32 cellular contexts compared by ENCODE assay signal in the genomic region with DNA sequence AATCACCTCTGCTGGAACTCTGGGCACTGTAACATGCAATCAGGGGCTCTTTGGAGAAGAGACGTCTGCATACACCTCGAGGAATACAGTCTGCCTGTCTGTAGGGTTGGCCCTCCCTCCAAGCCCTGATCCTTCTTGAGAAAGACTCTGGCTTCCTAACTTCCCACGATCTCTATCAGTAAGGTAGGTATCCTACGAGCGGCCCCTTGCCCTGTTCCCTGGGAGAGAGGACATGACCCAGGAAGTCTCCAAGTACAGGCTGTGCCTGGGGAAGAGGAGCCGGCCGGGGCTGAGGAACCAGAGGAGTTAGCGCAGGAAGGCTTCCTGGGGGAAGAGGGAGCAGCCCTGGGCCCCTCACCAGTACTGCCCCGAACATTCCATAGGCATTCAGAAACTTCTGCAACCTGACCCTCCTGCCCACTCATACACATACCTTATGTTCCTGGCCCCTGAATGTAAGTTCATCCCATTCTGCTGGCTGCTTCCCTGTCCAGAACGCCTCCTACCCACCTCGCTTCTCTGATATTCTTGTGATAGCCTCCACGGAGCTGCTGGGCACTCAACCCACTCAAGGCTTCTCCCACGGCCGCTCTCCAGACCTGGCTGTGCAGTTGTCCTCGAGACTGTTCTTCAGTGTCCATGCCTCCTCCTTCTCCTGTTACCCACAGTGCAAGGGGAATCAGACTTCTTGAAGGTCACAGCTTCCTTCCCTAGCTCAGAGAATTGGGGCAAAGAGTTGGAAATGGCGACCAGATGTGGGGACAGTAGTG.
DNase-seq lines count a peak whose midpoint lies in the region; ATAC-seq and TF ChIP-seq lines count a peak whose summit lies in the region.
"Had no signal": no experiment of that assay in that cellular context is flagged by ENCODE, and none has a peak within 500 bp of the region (broad histone marks: within the 10 kb centered on the region; RNA-seq: fewer than 3 reads in every experiment).

No MANE protein-coding gene starts in this region.

- no peak overlapping the region for H2BK120ac ChIP-seq in trophoblast cell (ENCODE audit: insufficient read depth, low read length, poor library complexity)

- intact Hi-C loops in cardiac septum (cut with DNase I) = no loop called here
- intact Hi-C loops in left ventricle myocardium inferior (cut with micrococcal nuclease) = no loop called here
- intact Hi-C loops in esophagus muscularis mucosa (cut with DNase I) = no loop called here

- H3K36me3 ChIP-seq in left ventricle myocardium inferior = no peaks in the 10 kb centered on the region
- no peaks in the 10 kb centered on the region for H3K36me3 ChIP-seq in esophagus muscularis mucosa
- no peaks in the 10 kb centered on the region for H3K36me3 ChIP-seq in trophoblast cell (ENCODE audit: control insufficient read depth in 1 of 2, insufficient read depth in 2 of 2, low read length in 2 of 2)
- H3K36me3 ChIP-seq: lower lobe of right lung, ovary, uterus had no signal

- DNase-seq in cardiac septum (ENCODE audit: low spot score) (peak; percentile 62), left ventricle myocardium inferior (no peak), esophagus muscularis mucosa (ENCODE audit: extremely low spot score) (peak; percentile 68), trophoblast cell (peak; percentile 62 to 64), NCI-H187 treated with DMSO at 0.1 percent for 48 hours (lab: John Stamatoyannopoulos, UW) (no peak)
- DNase-seq: activated CD4-positive, alpha-beta T cell treated with anti-CD3 and anti-CD28 coated beads for 1 hour; activated gamma-delta T cell; activated naive CD8-positive, alpha-beta T cell treated with anti-CD3 and anti-CD28 coated beads, Interleukin-2, amount 50 U/mL, for 24 hours; AML-193; CD4-positive, alpha-beta memory T cell; DMS 273 treated with DMSO at 0.1 percent for 48 hours; EL; HCEC 1CT; kidney; lower lobe of right lung; MM.1S; mucosa of descending colon; NCI-H1417 treated with DMSO at 0.1 percent for 48 hours; NCI-H446 treated with DMSO at 0.1 percent for 48 hours; ovary; right cardiac atrium; stimulated activated CD4-positive, alpha-beta T cell treated with anti-CD3 and anti-CD28 coated beads, Interleukin-2, amount 100 ng/mL, for 48 hours; substantia nigra; T-helper 2 cell; uterus had no signal

- H3K4me3 ChIP-seq in left ventricle myocardium inferior (no peak overlapping the region), esophagus muscularis mucosa (no peak overlapping the region), trophoblast cell (ENCODE audit: low read depth, low read length) (no peak overlapping the region)
- H3K4me3 ChIP-seq: lower lobe of right lung, mucosa of descending colon, ovary, SK-N-MC, uterus had no signal

- ATAC-seq in HG02571 (IDR thresholded peaks at IDR 0.05; ENCODE audit: unreplicated experiment) = no peak
- no peak for ATAC-seq in GM21423 (IDR thresholded peaks at IDR 0.05; ENCODE audit: unreplicated experiment)
- ATAC-seq in HG03139 (IDR thresholded peaks at IDR 0.05; ENCODE audit: unreplicated experiment) = no peak
- ATAC-seq: activated CD8-positive, alpha-beta T cell treated with anti-CD3 and anti-CD28 coated beads, Interleukin-2, amount 10 ng/mL, durations not matched to agents 7 days and 5 days; activated naive CD8-positive, alpha-beta T cell treated with anti-CD3 and anti-CD28 coated beads, Interleukin-2, amount 50 U/mL, for 24 hours; lower lobe of right lung; mucosa of descending colon; natural killer cell treated with Interleukin-12 subunit alpha and Interleukin-12 subunit beta and Interleukin-15 and Interleukin-18, amount 100 ng/mL, for 72 hours; right cardiac atrium had no signal

- no peak overlapping the region for H3K4me2 ChIP-seq in trophoblast cell (ENCODE audit: low read length)
- H3K4me2 ChIP-seq: KMS-11 had no signal

- H3K27ac ChIP-seq in left ventricle myocardium inferior (replicated peaks) = no peak overlapping the region
- H3K27ac ChIP-seq in esophagus muscularis mucosa (replicated peaks in 1 of 4) = no peak overlapping the region
- H3K27ac ChIP-seq in trophoblast cell (ENCODE audit: low read depth, low read length) = no peak overlapping the region
- H3K27ac ChIP-seq: KMS-11, lower lobe of right lung, ovary, SK-N-MC, uterus had no signal

- H3K27me3 ChIP-seq in left ventricle myocardium inferior (ENCODE audit: low read depth) = peaks cover 25% of the 10 kb centered on the region
- H3K27me3 ChIP-seq in esophagus muscularis mucosa = no peaks in the 10 kb centered on the region
- H3K27me3 ChIP-seq in trophoblast cell (ENCODE audit: insufficient read depth, low read length) = no peaks in the 10 kb centered on the region
- H3K27me3 ChIP-seq: ovary, uterus had no signal

- H3K14ac ChIP-seq in trophoblast cell (ENCODE audit: low read length) = no peak overlapping the region

- H3K79me2 ChIP-seq in trophoblast cell (ENCODE audit: control insufficient read depth, insufficient read depth, low read length, poor library complexity) = no peaks in the 10 kb centered on the region

- no peak overlapping the region for H4K8ac ChIP-seq in trophoblast cell (ENCODE audit: low read depth, low read length)

- no peak for TF ChIP-seq CTCF in left ventricle myocardium inferior (IDR thresholded peaks at IDR 0.05; ENCODE audit: borderline replicate concordance)
- TF ChIP-seq CTCF in esophagus muscularis mucosa (IDR thresholded peaks at IDR 0.05) = no peak

- no peak overlapping the region for H4K91ac ChIP-seq in trophoblast cell (ENCODE audit: low read depth, low read length)

- H2BK5ac ChIP-seq in trophoblast cell (ENCODE audit: low read depth, low read length, poor library complexity) = no peak overlapping the region

- no peak for TF ChIP-seq POLR2A in esophagus muscularis mucosa (IDR thresholded peaks at IDR 0.05; ENCODE audit: low read depth)

- 75% methylated on average over 16 of the region's 16 CpGs for WGBS in esophagus muscularis mucosa
- no CpG with 5 or more reads among the region's 16 CpGs for WGBS in trophoblast cell (ENCODE audit: extremely low coverage, insufficient coverage, insufficient read length)

- no peak overlapping the region for H2AK5ac ChIP-seq in trophoblast cell (ENCODE audit: low read length)

- H3K4ac ChIP-seq in trophoblast cell (ENCODE audit: low read depth, low read length) = no peak overlapping the region

- H3K9ac ChIP-seq in trophoblast cell (ENCODE audit: low read length) = no peak overlapping the region
- H3K9ac ChIP-seq: KMS-11 had no signal

- H4K12ac ChIP-seq in trophoblast cell (ENCODE audit: low read depth, low read length) = no peak overlapping the region

- H3K9me3 ChIP-seq in left ventricle myocardium inferior (replicated peaks) (no peaks in the 10 kb centered on the region), esophagus muscularis mucosa (no peaks in the 10 kb centered on the region), trophoblast cell (ENCODE audit: insufficient read depth, low read depth, low read length) (no peaks in the 10 kb centered on the region)
- H3K9me3 ChIP-seq: lower lobe of right lung, mucosa of descending colon, ovary, uterus had no signal

- H3K18ac ChIP-seq in trophoblast cell (ENCODE audit: low read length) = no peak overlapping the region

- no peak for TF ChIP-seq EP300 in esophagus muscularis mucosa (IDR thresholded peaks at IDR 0.05)

- H3K23ac ChIP-seq in trophoblast cell (ENCODE audit: low read length) = no peak overlapping the region

- no peak overlapping the region for H2BK12ac ChIP-seq in trophoblast cell (ENCODE audit: low read length)

- H3K79me1 ChIP-seq in trophoblast cell (ENCODE audit: low read length) = no peaks in the 10 kb centered on the region

- H2AFZ ChIP-seq in trophoblast cell (ENCODE audit: insufficient read depth, low read length, poor library complexity) = no peak overlapping the region

- no peaks in the 10 kb centered on the region for H3K4me1 ChIP-seq in left ventricle myocardium inferior
- no peaks in the 10 kb centered on the region for H3K4me1 ChIP-seq in esophagus muscularis mucosa
- H3K4me1 ChIP-seq in trophoblast cell (ENCODE audit: control insufficient read depth in 1 of 2, insufficient read depth in 2 of 2, low read length in 2 of 2) = peaks cover 4 to 14% of the 10 kb centered on the region in 2 experiments
- H3K4me1 ChIP-seq: lower lobe of right lung, uterus had no signal

Comparison
In these comparisons a context has a peak if more than half of its experiments do, and no peak if none do; other contexts are left out.
1. DNase-seq: peak in cardiac septum (single experiment), esophagus muscularis mucosa (single experiment) and trophoblast cell (2 of 2); none in left ventricle myocardium inferior (single experiment) and NCI-H187 treated with DMSO at 0.1 percent for 48 hours (single experiment).